Comparison of ENCODE assay signal across 1 cellular context in the genomic region with DNA sequence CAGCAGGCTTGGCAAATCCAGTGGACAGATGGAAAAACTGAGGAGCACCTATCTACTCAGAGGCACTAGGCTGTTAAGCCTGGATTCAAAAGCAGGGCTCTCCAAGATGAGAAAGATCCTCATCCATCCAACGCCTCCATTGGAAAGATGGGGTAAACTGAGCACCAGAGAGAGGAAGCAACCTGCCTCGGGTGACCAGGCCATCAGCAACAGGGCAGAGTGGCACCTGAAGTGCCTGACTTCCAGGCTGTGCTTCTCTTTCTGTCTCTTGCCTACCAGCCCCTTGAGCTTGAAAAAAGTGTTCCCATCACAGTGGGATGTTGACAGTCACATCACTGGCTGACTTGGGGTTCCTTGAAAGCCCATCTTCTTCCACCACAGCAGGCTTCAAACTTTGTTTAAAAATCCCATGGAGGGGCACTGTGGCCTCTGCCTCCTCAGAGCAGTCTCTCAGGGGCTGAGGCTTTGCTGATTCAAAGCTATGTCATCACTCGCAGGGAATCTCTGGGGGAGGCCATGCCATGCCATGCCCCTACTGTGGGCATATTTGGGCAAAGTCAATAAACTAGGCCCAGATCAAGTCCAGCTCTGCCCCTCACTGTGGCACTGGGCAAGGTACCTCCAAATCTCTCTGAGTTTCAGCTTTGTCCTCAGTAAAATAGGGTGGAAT.
TF ChIP-seq lines count a peak whose summit lies in the region.

No MANE protein-coding gene starts in this region.

TF ChIP-seq in IMR-90, 13 proteins besides CTCF, POLR2A, EP300 and RAD21 (continued from another document):
- TF ChIP-seq MXI1 (IDR thresholded peaks at IDR 0.05; ENCODE audit: borderline replicate concordance, low read depth, low read length) (no peak), BHLHE40 (IDR thresholded peaks at IDR 0.05; ENCODE audit: low read depth, low read length) (no peak), SMC3 (IDR thresholded peaks at IDR 0.05; ENCODE audit: low read depth, low read length) (no peak), CEBPB (IDR thresholded peaks at IDR 0.05; ENCODE audit: low read depth, low read length) (no peak), CHD1 (IDR thresholded peaks at IDR 0.05; ENCODE audit: low read depth, low read length) (no peak), MAFK (IDR thresholded peaks at IDR 0.05; ENCODE audit: low read depth, low read length) (no peak), FOS (IDR thresholded peaks at IDR 0.05; ENCODE audit: low read depth, low read length) (no peak), NFE2L2 (IDR thresholded peaks at IDR 0.05; ENCODE audit: low read depth, low read length) (no peak), MAZ (IDR thresholded peaks at IDR 0.05; ENCODE audit: borderline replicate concordance, low read depth, low read length) (no peak)
- TF ChIP-seq, protein P1, sequence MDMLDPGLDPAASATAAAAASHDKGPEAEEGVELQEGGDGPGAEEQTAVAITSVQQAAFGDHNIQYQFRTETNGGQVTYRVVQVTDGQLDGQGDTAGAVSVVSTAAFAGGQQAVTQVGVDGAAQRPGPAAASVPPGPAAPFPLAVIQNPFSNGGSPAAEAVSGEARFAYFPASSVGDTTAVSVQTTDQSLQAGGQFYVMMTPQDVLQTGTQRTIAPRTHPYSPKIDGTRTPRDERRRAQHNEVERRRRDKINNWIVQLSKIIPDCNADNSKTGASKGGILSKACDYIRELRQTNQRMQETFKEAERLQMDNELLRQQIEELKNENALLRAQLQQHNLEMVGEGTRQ (IDR thresholded peaks at IDR 0.05; ENCODE audit: low read depth, low read length) = no peak
